Comparison of ENCODE assay signal across 14 cellular contexts in the genomic region with DNA sequence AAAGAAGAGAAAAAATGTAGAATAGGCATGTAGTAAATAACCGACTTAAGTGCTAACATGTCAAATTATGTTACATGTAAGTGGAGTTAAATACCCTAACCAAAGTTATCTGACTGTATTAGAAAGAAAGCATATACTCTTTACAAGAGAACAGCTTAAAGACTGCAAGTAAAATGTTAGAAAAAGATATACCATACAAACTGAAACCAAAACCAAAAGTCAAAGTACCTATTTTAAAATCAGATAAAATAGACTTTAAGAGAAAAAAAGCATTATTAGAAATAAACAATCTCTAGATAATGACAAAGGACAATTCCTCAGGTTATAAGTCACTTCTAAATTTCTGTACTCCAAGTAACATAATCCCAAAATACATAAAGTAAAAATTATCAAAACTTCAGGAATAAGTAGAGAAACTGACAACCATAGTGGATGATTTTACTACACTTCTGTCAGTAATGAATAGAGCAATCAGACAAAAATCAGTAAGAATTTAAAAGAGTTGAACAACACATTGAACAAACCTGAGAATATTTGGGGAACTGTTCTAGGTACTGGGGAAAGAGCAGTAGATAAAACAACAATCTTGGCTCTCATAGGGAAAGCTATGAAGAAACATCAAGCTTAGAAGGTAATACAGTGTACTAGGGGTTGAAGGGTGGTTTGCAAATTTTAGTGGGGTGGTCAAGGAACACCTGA.
DNase-seq lines count a peak whose midpoint lies in the region; ATAC-seq, FAIRE-seq and TF ChIP-seq lines count a peak whose summit lies in the region.
"Had no signal": no experiment of that assay in that cellular context is flagged by ENCODE, and none has a peak within 500 bp of the region (broad histone marks: within the 10 kb centered on the region; RNA-seq: fewer than 3 reads in every experiment).

No MANE protein-coding gene starts in this region.

- ATAC-seq in PC-3, result peak; percentile 23
- no peak for ATAC-seq in stimulated activated effector memory CD8-positive, alpha-beta T cell treated with anti-CD3 and anti-CD28 coated beads, Interleukin-12 subunit alpha, Interleukin-12 subunit beta, amount 100 ng/mL, for 72 hours

- peaks cover 43% of the 10 kb centered on the region for H3K4me1 Mint-ChIP-seq in activated naive CD4-positive, alpha-beta T cell treated with anti-CD3 and anti-CD28 coated beads, Interleukin-2, amount 10 ng/mL, durations not matched to agents 7 days and 5 days
- H3K4me1 Mint-ChIP-seq in activated naive CD4-positive, alpha-beta T cell treated with anti-CD3 and anti-CD28 coated beads for 36 hours (ENCODE audit: low read depth), result peaks cover 34% of the 10 kb centered on the region
- peaks cover 14% of the 10 kb centered on the region for H3K4me1 Mint-ChIP-seq in astrocyte (ENCODE audit: low read depth, unreplicated experiment)
- peaks cover 42% of the 10 kb centered on the region for H3K4me1 Mint-ChIP-seq in stimulated activated effector memory CD8-positive, alpha-beta T cell treated with anti-CD3 and anti-CD28 coated beads, Interleukin-12 subunit alpha, Interleukin-12 subunit beta, amount 100 ng/mL, for 72 hours
- H3K4me1 Mint-ChIP-seq in MCF 10A (ENCODE audit: insufficient read depth, unreplicated experiment), result peaks cover 22% of the 10 kb centered on the region

- BruUV-seq in PC-3 (replicated peaks; lab: Mats Ljungman, UMichigan), result no TSS peak
- BruUV-seq in MCF 10A (replicated peaks; lab: Mats Ljungman, UMichigan), result no TSS peak

- intact Hi-C loops in activated naive CD4-positive, alpha-beta T cell treated with anti-CD3 and anti-CD28 coated beads for 36 hours (cut with micrococcal nuclease), result loop anchor here (1.0 to 10.0 kb wide), 9 partner anchors 21 to 1487 kb away; a partner anchor contains a TSS
- intact Hi-C loops in PC-3 (cut with micrococcal nuclease), result loop anchor here (2.0 to 5.0 kb wide), 2 partner anchors 17 to 66 kb away; no protein-coding TSS in a partner anchor
- intact Hi-C loops in MCF 10A (cut with micrococcal nuclease), result no loop called here

- POLR2A ChIA-PET in PC-3 (lab: Charles Lee; ENCODE audit: unreplicated experiment), result interaction anchor here (0.6 to 0.7 kb wide), 2 partner anchors 191 to 239 kb away, joined by 4 to 6 read pairs; no protein-coding TSS in a partner anchor
- POLR2A ChIA-PET in MCF 10A (lab: Yijun Ruan, JAX), result interaction anchor here (0.7 kb wide), 1 partner anchor 948 kb away, joined by 3 read pairs; no protein-coding TSS in a partner anchor

- H3F3A ChIP-seq in PC-3 (ENCODE audit: low read length, unreplicated experiment), result no peaks in the 10 kb centered on the region

- CTCF ChIA-PET in activated naive CD4-positive, alpha-beta T cell treated with anti-CD3 and anti-CD28 coated beads, Interleukin-2, amount 10 ng/mL, durations not matched to agents 7 days and 5 days (lab: Charles Lee), result interaction anchor here (0.9 to 1.7 kb wide), 3 partner anchors 9 to 173 kb away, joined by 3 to 5 read pairs (median 4); no protein-coding TSS in a partner anchor
- CTCF ChIA-PET in activated naive CD4-positive, alpha-beta T cell treated with anti-CD3 and anti-CD28 coated beads for 36 hours (lab: Charles Lee), result interaction anchor here (0.6 to 1.0 kb wide), 4 partner anchors 31 to 80 kb away, joined by 3 to 4 read pairs (median 3); no protein-coding TSS in a partner anchor
- CTCF ChIA-PET in PC-3 (lab: Charles Lee), result no interaction called here
- CTCF ChIA-PET in MCF 10A (lab: Yijun Ruan, JAX), result interaction anchor here (1.2 kb wide), 2 partner anchors 13 to 65 kb away, joined by 3 to 8 read pairs; no protein-coding TSS in a partner anchor

- no peaks in the 10 kb centered on the region for H3K36me3 ChIP-seq in PC-3 (ENCODE audit: low read depth, low read length)
- H3K36me3 ChIP-seq in astrocyte (ENCODE audit: insufficient read depth, low read length), result no peaks in the 10 kb centered on the region
- no peaks in the 10 kb centered on the region for H3K36me3 ChIP-seq in osteoblast (ENCODE audit: insufficient read depth, low read length)
- H3K36me3 ChIP-seq: right lobe of liver had no signal

- H3K27me3 ChIP-seq in PC-3 (ENCODE audit: low read length) (no peaks in the 10 kb centered on the region), astrocyte (ENCODE audit: insufficient read depth, low read length) (no peaks in the 10 kb centered on the region), osteoblast (ENCODE audit: insufficient read depth, low read length) (no peaks in the 10 kb centered on the region)
- H3K27me3 ChIP-seq: right lobe of liver had no signal

- peak overlapping the region; percentile 30 for H3K4me2 ChIP-seq in PC-3 (ENCODE audit: low read length)
- H3K4me2 ChIP-seq in astrocyte (ENCODE audit: low read length), result no peak overlapping the region
- no peak overlapping the region for H3K4me2 ChIP-seq in osteoblast (ENCODE audit: insufficient read depth, low read length)

- H4K20me1 ChIP-seq in PC-3 (ENCODE audit: low read length) (no peaks in the 10 kb centered on the region), astrocyte (ENCODE audit: insufficient read depth, low read length) (no peaks in the 10 kb centered on the region), osteoblast (ENCODE audit: insufficient read depth, low read length) (no peaks in the 10 kb centered on the region)

- H3K4me1 ChIP-seq in PC-3 (ENCODE audit: insufficient read depth, low read length), result peaks cover 23% of the 10 kb centered on the region
- no peaks in the 10 kb centered on the region for H3K4me1 ChIP-seq in astrocyte (ENCODE audit: insufficient read depth, low read length)
- no peaks in the 10 kb centered on the region for H3K4me1 ChIP-seq in osteoblast (ENCODE audit: insufficient read depth, low read length)
- H3K4me1 ChIP-seq: right lobe of liver had no signal

- H3K9me3 ChIP-seq in PC-3 (ENCODE audit: low read length) (no peaks in the 10 kb centered on the region), astrocyte (ENCODE audit: insufficient read depth, low read depth, low read length) (no peaks in the 10 kb centered on the region), osteoblast (ENCODE audit: low read depth, low read length) (no peaks in the 10 kb centered on the region)
- H3K9me3 ChIP-seq: right lobe of liver had no signal

- H3K9ac ChIP-seq in PC-3 (ENCODE audit: low read length) (no peak overlapping the region), astrocyte (ENCODE audit: low read length) (no peak overlapping the region)

- no peaks in the 10 kb centered on the region for H3K27me3 Mint-ChIP-seq in activated naive CD4-positive, alpha-beta T cell treated with anti-CD3 and anti-CD28 coated beads, Interleukin-2, amount 10 ng/mL, durations not matched to agents 7 days and 5 days
- H3K27me3 Mint-ChIP-seq in activated naive CD4-positive, alpha-beta T cell treated with anti-CD3 and anti-CD28 coated beads for 36 hours (ENCODE audit: low read depth), result no peaks in the 10 kb centered on the region
- H3K27me3 Mint-ChIP-seq in astrocyte (ENCODE audit: low read depth, unreplicated experiment), result no peaks in the 10 kb centered on the region
- no peaks in the 10 kb centered on the region for H3K27me3 Mint-ChIP-seq in MCF 10A (ENCODE audit: insufficient read depth, unreplicated experiment)
- H3K27me3 Mint-ChIP-seq: type B pancreatic cell had no signal

- H3K4me3 ChIP-seq in PC-3 (ENCODE audit: low read length) (no peak overlapping the region), astrocyte (ENCODE audit: insufficient read depth, low read depth, low read length) (no peak overlapping the region), osteoblast (ENCODE audit: insufficient read depth, low read length) (no peak overlapping the region)
- H3K4me3 ChIP-seq: right lobe of liver had no signal

- H3K9me2 ChIP-seq in PC-3 (replicated peaks; ENCODE audit: low read length), result no peaks in the 10 kb centered on the region

- H3K79me2 ChIP-seq in PC-3 (ENCODE audit: low read length) (no peaks in the 10 kb centered on the region), astrocyte (ENCODE audit: insufficient read depth, low read length) (no peaks in the 10 kb centered on the region), osteoblast (ENCODE audit: insufficient read depth, low read length) (no peaks in the 10 kb centered on the region)

- H3K4me3 Mint-ChIP-seq in activated naive CD4-positive, alpha-beta T cell treated with anti-CD3 and anti-CD28 coated beads, Interleukin-2, amount 10 ng/mL, durations not matched to agents 7 days and 5 days, result peak overlapping the region; percentile 14
- H3K4me3 Mint-ChIP-seq in activated naive CD4-positive, alpha-beta T cell treated with anti-CD3 and anti-CD28 coated beads for 36 hours, result no peak overlapping the region
- H3K4me3 Mint-ChIP-seq in astrocyte (ENCODE audit: unreplicated experiment) (no peak overlapping the region), MCF 10A (ENCODE audit: unreplicated experiment) (no peak overlapping the region)
- peak overlapping the region; percentile 36 for H3K4me3 Mint-ChIP-seq in stimulated activated effector memory CD8-positive, alpha-beta T cell treated with anti-CD3 and anti-CD28 coated beads, Interleukin-12 subunit alpha, Interleukin-12 subunit beta, amount 100 ng/mL, for 72 hours
- H3K4me3 Mint-ChIP-seq: type B pancreatic cell had no signal

- peaks cover 4% of the 10 kb centered on the region for H3K36me3 Mint-ChIP-seq in activated naive CD4-positive, alpha-beta T cell treated with anti-CD3 and anti-CD28 coated beads, Interleukin-2, amount 10 ng/mL, durations not matched to agents 7 days and 5 days
- no peaks in the 10 kb centered on the region for H3K36me3 Mint-ChIP-seq in activated naive CD4-positive, alpha-beta T cell treated with anti-CD3 and anti-CD28 coated beads for 36 hours (ENCODE audit: low read depth)
- H3K36me3 Mint-ChIP-seq in astrocyte (ENCODE audit: low read depth, unreplicated experiment) (no peaks in the 10 kb centered on the region), MCF 10A (ENCODE audit: insufficient read depth, unreplicated experiment) (no peaks in the 10 kb centered on the region)
- peaks cover 21% of the 10 kb centered on the region for H3K36me3 Mint-ChIP-seq in stimulated activated effector memory CD8-positive, alpha-beta T cell treated with anti-CD3 and anti-CD28 coated beads, Interleukin-12 subunit alpha, Interleukin-12 subunit beta, amount 100 ng/mL, for 72 hours
- H3K36me3 Mint-ChIP-seq: type B pancreatic cell had no signal

- peak; percentile 32 for FAIRE-seq in astrocyte (lab: Jason Lieb, UNC)
- FAIRE-seq: endometrium had no signal

- H3K9me3 Mint-ChIP-seq in activated naive CD4-positive, alpha-beta T cell treated with anti-CD3 and anti-CD28 coated beads, Interleukin-2, amount 10 ng/mL, durations not matched to agents 7 days and 5 days, result peaks cover 9% of the 10 kb centered on the region
- H3K9me3 Mint-ChIP-seq in activated naive CD4-positive, alpha-beta T cell treated with anti-CD3 and anti-CD28 coated beads for 36 hours, result peaks cover 2% of the 10 kb centered on the region
- H3K9me3 Mint-ChIP-seq in astrocyte (ENCODE audit: unreplicated experiment), result peaks cover 2% of the 10 kb centered on the region
- H3K9me3 Mint-ChIP-seq in stimulated activated effector memory CD8-positive, alpha-beta T cell treated with anti-CD3 and anti-CD28 coated beads, Interleukin-12 subunit alpha, Interleukin-12 subunit beta, amount 100 ng/mL, for 72 hours, result peaks cover 3% of the 10 kb centered on the region
- H3K9me3 Mint-ChIP-seq in MCF 10A (ENCODE audit: unreplicated experiment), result no peaks in the 10 kb centered on the region
- H3K9me3 Mint-ChIP-seq: type B pancreatic cell had no signal

- H3K27ac ChIP-seq in PC-3 (ENCODE audit: low read length) (peak overlapping the region; percentile 55), astrocyte (ENCODE audit: low read depth, low read length) (no peak overlapping the region), osteoblast (ENCODE audit: low read depth, low read length) (no peak overlapping the region), caudate nucleus (ENCODE audit: low read depth, low read length) (no peak overlapping the region)
- H3K27ac ChIP-seq: right lobe of liver, RWPE1 had no signal

- no peak overlapping the region for H2AFZ ChIP-seq in PC-3 (ENCODE audit: low read length)
- H2AFZ ChIP-seq in astrocyte (ENCODE audit: low read depth, low read length), result no peak overlapping the region
- no peak overlapping the region for H2AFZ ChIP-seq in osteoblast (ENCODE audit: low read length)

- TF ChIP-seq CTCF in PC-3 (conservative IDR thresholded peaks at IDR 0.05; ENCODE audit: low read depth, low read length), result no peak
- TF ChIP-seq CTCF in astrocyte (IDR thresholded peaks at IDR 0.05; ENCODE audit: insufficient read depth, low read depth, low read length), result no peak
- no peak for TF ChIP-seq CTCF in MCF 10A (IDR thresholded peaks at IDR 0.05; ENCODE audit: unreplicated experiment)
- TF ChIP-seq CTCF in osteoblast (IDR thresholded peaks at IDR 0.05; ENCODE audit: extremely low read depth, low read depth, low read length), result no peak

- peak overlapping the region; percentile 26 for H3K27ac Mint-ChIP-seq in activated naive CD4-positive, alpha-beta T cell treated with anti-CD3 and anti-CD28 coated beads, Interleukin-2, amount 10 ng/mL, durations not matched to agents 7 days and 5 days
- H3K27ac Mint-ChIP-seq in activated naive CD4-positive, alpha-beta T cell treated with anti-CD3 and anti-CD28 coated beads for 36 hours, result no peak overlapping the region
- H3K27ac Mint-ChIP-seq in astrocyte (ENCODE audit: unreplicated experiment) (no peak overlapping the region), MCF 10A (ENCODE audit: low read depth, unreplicated experiment) (no peak overlapping the region)
- H3K27ac Mint-ChIP-seq in stimulated activated effector memory CD8-positive, alpha-beta T cell treated with anti-CD3 and anti-CD28 coated beads, Interleukin-12 subunit alpha, Interleukin-12 subunit beta, amount 100 ng/mL, for 72 hours, result peak overlapping the region; percentile 61

- DNase-seq in activated naive CD4-positive, alpha-beta T cell treated with anti-CD3 and anti-CD28 coated beads, Interleukin-2, amount 10 ng/mL, durations not matched to agents 7 days and 5 days, result no peak
- DNase-seq in activated naive CD4-positive, alpha-beta T cell treated with anti-CD3 and anti-CD28 coated beads for 36 hours, result no peak
- DNase-seq in PC-3 (no peak), astrocyte (ENCODE audit: low read depth) (no peak), MCF 10A (ENCODE audit: unreplicated experiment) (no peak), osteoblast (ENCODE audit: insufficient read length, low spot score, missing footprints) (no peak), caudate nucleus (lab: John Stamatoyannopoulos, UW) (no peak)
- no peak for DNase-seq in stimulated activated effector memory CD8-positive, alpha-beta T cell treated with anti-CD3 and anti-CD28 coated beads, Interleukin-12 subunit alpha, Interleukin-12 subunit beta, amount 100 ng/mL, for 72 hours (ENCODE audit: low spot score in 2 of 2)
- DNase-seq: NCI-H187 treated with DMSO at 0.1 percent for 48 hours, NCI-H510A treated with DMSO at 0.1 percent for 48 hours, right lobe of liver had no signal

Comparison
In these comparisons a context has a peak if more than half of its experiments do, and no peak if none do; other contexts are left out.
1. H3K27ac Mint-ChIP-seq: peak in activated naive CD4-positive, alpha-beta T cell treated with anti-CD3 and anti-CD28 coated beads, Interleukin-2, amount 10 ng/mL, durations not matched to agents 7 days and 5 days (single experiment) and stimulated activated effector memory CD8-positive, alpha-beta T cell treated with anti-CD3 and anti-CD28 coated beads, Interleukin-12 subunit alpha, Interleukin-12 subunit beta, amount 100 ng/mL, for 72 hours (single experiment); none in activated naive CD4-positive, alpha-beta T cell treated with anti-CD3 and anti-CD28 coated beads for 36 hours (single experiment), astrocyte (single experiment) and MCF 10A (single experiment).
2. H3K4me3 Mint-ChIP-seq: peak in activated naive CD4-positive, alpha-beta T cell treated with anti-CD3 and anti-CD28 coated beads, Interleukin-2, amount 10 ng/mL, durations not matched to agents 7 days and 5 days (single experiment) and stimulated activated effector memory CD8-positive, alpha-beta T cell treated with anti-CD3 and anti-CD28 coated beads, Interleukin-12 subunit alpha, Interleukin-12 subunit beta, amount 100 ng/mL, for 72 hours (single experiment); none in activated naive CD4-positive, alpha-beta T cell treated with anti-CD3 and anti-CD28 coated beads for 36 hours (single experiment), astrocyte (single experiment) and MCF 10A (single experiment).